Comparison of ENCODE assay signal across 22 cellular contexts in genomic region chr10:23877791-23878190, GRCh38.
DNase-seq lines count a peak whose midpoint lies in the region; TF ChIP-seq lines count a peak whose summit lies in the region.
"Had no signal": no experiment of that assay in that cellular context is flagged by ENCODE, and none has a peak within 500 bp of the region (broad histone marks: within the 10 kb centered on the region; RNA-seq: fewer than 3 reads in every experiment).

No MANE protein-coding gene starts in this region.

- no peaks in the 10 kb centered on the region for H3K9me3 ChIP-seq in breast epithelium
- H3K9me3 ChIP-seq: A549, Caco-2 had no signal

- peaks cover 11% of the 10 kb centered on the region for H3K27me3 Mint-ChIP-seq in MCF 10A (ENCODE audit: insufficient read depth, unreplicated experiment)
- H3K27me3 Mint-ChIP-seq: B cell; CD4-positive, alpha-beta T cell had no signal

- BruUV-seq in MCF 10A (replicated peaks; lab: Mats Ljungman, UMichigan) = no TSS peak

- no peaks in the 10 kb centered on the region for H3K4me1 Mint-ChIP-seq in MCF 10A (ENCODE audit: insufficient read depth, unreplicated experiment)
- H3K4me1 Mint-ChIP-seq: B cell had no signal

- no peak for TF ChIP-seq CTCF in breast epithelium (IDR thresholded peaks at IDR 0.05)
- TF ChIP-seq CTCF in MCF 10A (IDR thresholded peaks at IDR 0.05; ENCODE audit: unreplicated experiment) = no peak

- no peak overlapping the region for H3K27ac ChIP-seq in breast epithelium
- H3K27ac ChIP-seq: 22Rv1; A549; BLaER1 treated with 17β-estradiol and CSF1 and Interleukin-3, amounts not matched to agents 10 nM and 100 nM; C4-2B had no signal

- POLR2A ChIA-PET in MCF 10A (lab: Yijun Ruan, JAX) = no interaction called here

- intact Hi-C loops in breast epithelium (cut with DNase I; ENCODE audit: low total_unique reads) = no loop called here
- intact Hi-C loops in MCF 10A (cut with micrococcal nuclease) = no loop called here

- H3K4me3 ChIP-seq in breast epithelium = no peak overlapping the region
- H3K4me3 ChIP-seq: A549; BLaER1 treated with 17β-estradiol and CSF1 and Interleukin-3, amounts not matched to agents 10 nM and 100 nM had no signal

- DNase-seq in breast epithelium (ENCODE audit: low spot score in 2 of 2) (peak; percentile 27 to 65), MCF 10A (ENCODE audit: unreplicated experiment) (no peak), islet precursor cell (peak; percentile 48), iPS-NIHi7 (ENCODE audit: extremely low spot score) (no peak), KG1 (lab: John Stamatoyannopoulos, UW) (no peak)
- DNase-seq: AML-193; Caco-2; Calu3; CD4-positive, alpha-beta T cell; CD8-positive, alpha-beta T cell; DMS 273 treated with DMSO at 0.1 percent for 48 hours; DMS153; DMS53; DMS79; DND-41; EL; GF-D8 had no signal

- H3K27ac Mint-ChIP-seq in MCF 10A (ENCODE audit: low read depth, unreplicated experiment) = no peak overlapping the region
- H3K27ac Mint-ChIP-seq: B cell; CD4-positive, alpha-beta T cell; CD8-positive, alpha-beta T cell had no signal

- no peaks in the 10 kb centered on the region for H3K36me3 ChIP-seq in breast epithelium
- H3K36me3 ChIP-seq: BLaER1 treated with 17β-estradiol and CSF1 and Interleukin-3, amounts not matched to agents 10 nM and 100 nM had no signal

- no peaks in the 10 kb centered on the region for H3K27me3 ChIP-seq in breast epithelium
- H3K27me3 ChIP-seq: BLaER1 treated with 17β-estradiol and CSF1 and Interleukin-3, amounts not matched to agents 10 nM and 100 nM had no signal

- CTCF ChIA-PET in MCF 10A (lab: Yijun Ruan, JAX) = interaction anchor here (0.5 to 0.7 kb wide), 3 partner anchors 38 to 1968 kb away, joined by 3 read pairs; no protein-coding TSS in a partner anchor

- H3K4me3 Mint-ChIP-seq in MCF 10A (ENCODE audit: unreplicated experiment) = no peak overlapping the region
- H3K4me3 Mint-ChIP-seq: B cell; CD4-positive, alpha-beta T cell; CD8-positive, alpha-beta T cell had no signal

- no peaks in the 10 kb centered on the region for H3K9me3 Mint-ChIP-seq in MCF 10A (ENCODE audit: unreplicated experiment)
- H3K9me3 Mint-ChIP-seq: CD4-positive, alpha-beta T cell; CD8-positive, alpha-beta T cell had no signal

- TF ChIP-seq POLR2A in breast epithelium (IDR thresholded peaks at IDR 0.05) = no peak

- no peaks in the 10 kb centered on the region for H3K4me1 ChIP-seq in breast epithelium
- H3K4me1 ChIP-seq: A549, Caco-2 had no signal

- H3K36me3 Mint-ChIP-seq in MCF 10A (ENCODE audit: insufficient read depth, unreplicated experiment) = no peaks in the 10 kb centered on the region
- H3K36me3 Mint-ChIP-seq: CD8-positive, alpha-beta T cell had no signal

Comparison
In these comparisons a context has a peak if more than half of its experiments do, and no peak if none do; other contexts are left out.
1. DNase-seq: peak in breast epithelium (2 of 2) and islet precursor cell (single experiment); none in MCF 10A (single experiment), iPS-NIHi7 (single experiment) and KG1 (single experiment).